Comparison of ENCODE assay signal across 8 cellular contexts in genomic region chr19:38618590-38619360, GRCh38. TPM values are rescaled to one million over a fixed set of nuclear protein-coding genes. Genes with fewer than 3 reads are reported as not detected.
A peak's percentile ranks its signal among the peaks of the same experiment; 100 is the strongest.
DNase-seq lines count a peak whose midpoint lies in the region; ATAC-seq and TF ChIP-seq lines count a peak whose summit lies in the region.

Gene EIF3K, plus strand, starts transcription at chr19:38619188. Its CDS starts 81 bp downstream, at chr19:38619269.

- H3K27me3 Mint-ChIP-seq in activated CD4-positive, alpha-beta T cell treated with anti-CD3 and anti-CD28 coated beads, Interleukin-2, amount 10 ng/mL, durations not matched to agents 24 days and 14 days = no peaks in the 10 kb centered on the region

- peaks cover 7% of the 10 kb centered on the region for H3K4me1 ChIP-seq in colonic mucosa

- H3K27ac ChIP-seq in colonic mucosa = peak within 1 kb of the TSS; percentile 78

- peaks cover 35% of the 10 kb centered on the region for H3K4me1 Mint-ChIP-seq in activated CD4-positive, alpha-beta T cell treated with anti-CD3 and anti-CD28 coated beads, Interleukin-2, amount 10 ng/mL, durations not matched to agents 24 days and 14 days

- DNase-seq in Ammon's horn (ENCODE audit: low spot score) (peak; percentile 100), GM19240 (ENCODE audit: insufficient read length, low spot score) (peak; percentile 97), NCI-H526 treated with DMSO at 0.1 percent for 48 hours (lab: John Stamatoyannopoulos, UW) (peak; percentile 97), colonic mucosa (peak; percentile 100), kidney tubule cell (ENCODE audit: low spot score) (peak; percentile 99)
- DNase-seq in activated CD4-positive, alpha-beta T cell treated with anti-CD3 and anti-CD28 coated beads, Interleukin-2, amount 10 ng/mL, durations not matched to agents 24 days and 14 days = peak; percentile 100
- DNase-seq in stimulated activated CD4-positive, alpha-beta T cell treated with anti-CD3 and anti-CD28 coated beads, Interleukin-1b, Interleukin-23, amount 100 ng/mL, for 24 hours (ENCODE audit: low read depth in 4 of 4, low spot score in 1 of 4) = peak; percentile 95 to 99 (median 98)

- no peaks in the 10 kb centered on the region for H3K9me3 ChIP-seq in colonic mucosa

- H3K36me3 ChIP-seq in colonic mucosa = peaks cover 1% of the 10 kb centered on the region

- intact Hi-C loops in activated CD4-positive, alpha-beta T cell treated with anti-CD3 and anti-CD28 coated beads, Interleukin-2, amount 10 ng/mL, durations not matched to agents 24 days and 14 days (cut with micrococcal nuclease) = loop anchor here (1.0 to 2.0 kb wide), 7 partner anchors 60 to 282 kb away; partner anchors contain the start of gene FAM98C
- intact Hi-C loops in colonic mucosa (cut with DNase I) = loop anchor here (10.0 kb wide), 1 partner anchor 214 kb away; the partner anchor contains the start of gene FAM98C

- H3K9ac ChIP-seq in colonic mucosa (ENCODE audit: low read depth in 2 of 2, low read length in 2 of 2) = peak within 1 kb of the TSS; percentile 99

- H3K36me3 Mint-ChIP-seq in activated CD4-positive, alpha-beta T cell treated with anti-CD3 and anti-CD28 coated beads, Interleukin-2, amount 10 ng/mL, durations not matched to agents 24 days and 14 days (ENCODE audit: low read depth) = peaks cover 40% of the 10 kb centered on the region

- peak within 1 kb of the TSS; percentile 95 for H3K27ac Mint-ChIP-seq in activated CD4-positive, alpha-beta T cell treated with anti-CD3 and anti-CD28 coated beads, Interleukin-2, amount 10 ng/mL, durations not matched to agents 24 days and 14 days

- peak; percentile 45 for ATAC-seq in HG03460 (IDR thresholded peaks at IDR 0.05; ENCODE audit: unreplicated experiment)

- H3K9me3 Mint-ChIP-seq in activated CD4-positive, alpha-beta T cell treated with anti-CD3 and anti-CD28 coated beads, Interleukin-2, amount 10 ng/mL, durations not matched to agents 24 days and 14 days = no peaks in the 10 kb centered on the region

- H3K4me3 ChIP-seq in colonic mucosa = peak within 1 kb of the TSS; percentile 97

- TF ChIP-seq CTCF in colonic mucosa (IDR thresholded peaks at IDR 0.05) = no peak

- no peaks in the 10 kb centered on the region for H3K27me3 ChIP-seq in colonic mucosa

- peak within 1 kb of the TSS; percentile 97 for H3K4me3 Mint-ChIP-seq in activated CD4-positive, alpha-beta T cell treated with anti-CD3 and anti-CD28 coated beads, Interleukin-2, amount 10 ng/mL, durations not matched to agents 24 days and 14 days

RNA-seq across cellular contexts. Expression of gene EIF3K, which starts in this region (rescaled TPM):
- total RNA-seq in activated CD4-positive, alpha-beta T cell treated with anti-CD3 and anti-CD28 coated beads, Interleukin-2, amount 10 ng/mL, durations not matched to agents 24 days and 14 days = 321 and 322 TPM in 2 replicates
- 100 to 1,000 TPM; 367 to 445 TPM for total RNA-seq in colonic mucosa

Comparison
In these comparisons a context has a peak if more than half of its experiments do, and no peak if none do; other contexts are left out.
1. Peak in every context shown above with its lines: DNase-seq, ATAC-seq, H3K4me3 ChIP-seq and H3K27ac ChIP-seq.